Comparison of ENCODE assay signal across 33 cellular contexts in the genomic region with DNA sequence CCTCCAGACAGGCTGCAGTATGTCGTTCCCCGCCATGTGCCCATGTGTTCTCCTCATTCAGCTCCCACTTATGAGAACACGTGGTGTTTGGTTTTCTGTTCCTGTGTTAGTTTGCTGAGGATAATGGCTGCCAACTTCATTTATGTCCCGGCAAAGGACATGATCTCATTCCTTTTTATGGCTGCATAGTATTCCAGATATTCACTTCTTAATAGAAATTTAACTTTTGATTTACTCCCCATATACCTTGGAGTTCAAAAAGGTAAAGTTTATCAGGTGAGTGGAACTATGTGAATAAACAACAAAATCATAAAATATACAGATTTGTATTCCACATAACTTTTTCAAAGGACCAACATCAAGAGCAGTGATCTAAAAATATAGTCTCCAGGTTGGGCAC.
"Had no signal": no experiment of that assay in that cellular context is flagged by ENCODE, and none has a peak within 500 bp of the region (broad histone marks: within the 10 kb centered on the region; RNA-seq: fewer than 3 reads in every experiment).

No MANE protein-coding gene starts in this region.

- H3K27me3 ChIP-seq: MG63 had no signal

- H3K36me3 ChIP-seq: MG63 had no signal

- H3K27ac ChIP-seq: KMS-11 had no signal

- H3K4me2 ChIP-seq: KMS-11 had no signal

- DNase-seq: Karpas-422, Kasumi-1, MG63, MM.1S, MV-4-11, NCI-H1048, NCI-H1092, NCI-H1092 treated with DMSO at 0.1 percent for 48 hours, NCI-H1105, NCI-H1105 treated with DMSO at 0.1 percent for 48 hours, NCI-H1417, NCI-H1417 treated with DMSO at 0.1 percent for 48 hours, NCI-H1436, NCI-H1436 treated with DMSO at 0.1 percent for 48 hours, NCI-H146, NCI-H1694, NCI-H1694 treated with DMSO at 0.1 percent for 48 hours, NCI-H187, NCI-H187 treated with DMSO at 0.1 percent for 48 hours, NCI-H2029, NCI-H2029 treated with DMSO at 0.1 percent for 48 hours, NCI-H2081, NCI-H2081 treated with DMSO at 0.1 percent for 48 hours, NCI-H2107, NCI-H2171, NCI-H2227 treated with DMSO at 0.1 percent for 48 hours, NCI-H226, NCI-H345, NCI-H446, NCI-H446 treated with DMSO at 0.1 percent for 48 hours, NCI-H510A, NCI-H510A treated with DMSO at 0.1 percent for 48 hours had no signal

- H3K9me3 ChIP-seq: MG63 had no signal

- H3K4me3 ChIP-seq: MG63 had no signal

- H3K9ac ChIP-seq: KMS-11 had no signal
